ENCODE assay signal across 23 cellular contexts in the genomic region with DNA sequence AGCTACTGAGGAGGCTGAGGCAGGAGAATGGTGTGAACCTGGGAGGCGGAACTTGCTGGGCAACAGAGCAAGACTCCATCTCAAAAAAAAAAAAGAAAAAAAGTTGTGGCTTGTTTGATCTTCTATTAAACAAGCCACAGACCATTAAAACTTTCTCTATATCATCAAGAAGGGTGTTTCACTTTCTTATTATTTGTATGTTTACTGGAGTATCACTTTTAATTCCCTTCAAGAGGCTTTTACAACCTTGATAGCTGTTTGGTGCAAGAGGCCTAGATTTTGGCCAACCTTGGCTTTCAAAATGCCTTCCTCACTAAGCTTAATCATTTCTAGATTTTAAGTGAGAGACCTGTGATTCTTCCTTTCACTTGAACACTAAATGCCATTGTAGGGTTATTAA.
DNase-seq lines count a peak whose midpoint lies in the region; ATAC-seq and TF ChIP-seq lines count a peak whose summit lies in the region.
"Had no signal": no experiment of that assay in that cellular context is flagged by ENCODE, and none has a peak within 500 bp of the region (broad histone marks: within the 10 kb centered on the region; RNA-seq: fewer than 3 reads in every experiment).

No MANE protein-coding gene starts in this region.

- peaks cover 4% of the 10 kb centered on the region for H3K27me3 Mint-ChIP-seq in nephron progenitor cell (ENCODE audit: low read depth, poor library complexity)
- H3K27me3 Mint-ChIP-seq: B cell; CD4-positive, CD25-positive, alpha-beta regulatory T cell had no signal

- 0 out of 2 replicates have a peak overlapping the region, but pooled peaks have one; percentile 1 for H3K4me2 ChIP-seq in BLaER1
- H3K4me2 ChIP-seq: A549 had no signal

- peaks cover 38% of the 10 kb centered on the region for H3K4me1 ChIP-seq in BLaER1
- H3K4me1 ChIP-seq in right atrium auricular region, result no peaks in the 10 kb centered on the region
- H3K4me1 ChIP-seq: A549 had no signal

- H3K27me3 ChIP-seq in BLaER1, result no peaks in the 10 kb centered on the region
- H3K27me3 ChIP-seq in right atrium auricular region, result no peaks in the 10 kb centered on the region

- H3K4me3 ChIP-seq in BLaER1 (no peak overlapping the region), right atrium auricular region (no peak overlapping the region)
- H3K4me3 ChIP-seq: A549 had no signal

- H3K36me3 ChIP-seq in BLaER1 (no peaks in the 10 kb centered on the region), right atrium auricular region (no peaks in the 10 kb centered on the region)

- peak; percentile 71 for ATAC-seq in GM19463 (IDR thresholded peaks at IDR 0.05; ENCODE audit: unreplicated experiment)
- ATAC-seq in HG02678 (IDR thresholded peaks at IDR 0.05; ENCODE audit: unreplicated experiment), result peak; percentile 40
- no peak for ATAC-seq in GM21529 (IDR thresholded peaks at IDR 0.05; ENCODE audit: unreplicated experiment)
- ATAC-seq: A549 had no signal

- no peak overlapping the region for H3K27ac ChIP-seq in BLaER1
- H3K27ac ChIP-seq in right atrium auricular region, result no peak overlapping the region
- H3K27ac ChIP-seq: 22Rv1, A549 had no signal

- no peak overlapping the region for H3K4me3 Mint-ChIP-seq in nephron progenitor cell
- H3K4me3 Mint-ChIP-seq: B cell; CD14-positive monocyte; CD4-positive, alpha-beta memory T cell; CD4-positive, CD25-positive, alpha-beta regulatory T cell; CD8-positive, alpha-beta memory T cell had no signal

- no peaks in the 10 kb centered on the region for H3K4me1 Mint-ChIP-seq in nephron progenitor cell
- H3K4me1 Mint-ChIP-seq: B cell; CD14-positive monocyte; CD4-positive, alpha-beta memory T cell; CD4-positive, CD25-positive, alpha-beta regulatory T cell; CD8-positive, alpha-beta memory T cell had no signal

- no peaks in the 10 kb centered on the region for H4K20me1 ChIP-seq in BLaER1

- no peak overlapping the region for H3K9ac ChIP-seq in BLaER1

- H3K9me3 ChIP-seq in BLaER1 (peaks cover 3% of the 10 kb centered on the region; the same call in 1 of the 2 replicates), right atrium auricular region (no peaks in the 10 kb centered on the region)
- H3K9me3 ChIP-seq: A549 had no signal

- TF ChIP-seq CTCF in nephron progenitor cell (IDR thresholded peaks at IDR 0.05) (no peak), right atrium auricular region (IDR thresholded peaks at IDR 0.05) (no peak)

- H3K9me3 Mint-ChIP-seq in nephron progenitor cell, result peaks cover 10% of the 10 kb centered on the region

- no peak for DNase-seq in nephron progenitor cell
- DNase-seq in right atrium auricular region (ENCODE audit: low spot score), result no peak
- DNase-seq: AML-193; C1 segment of cervical spinal cord; CD4-positive, alpha-beta memory T cell; CD4-positive, CD25-positive, alpha-beta regulatory T cell; CD8-positive, alpha-beta memory T cell; COR-L47; DMS 273 treated with DMSO at 0.1 percent for 48 hours; DMS153; DMS53; DMS79; DND-41; EL; GDM1 had no signal

- no peak overlapping the region for H3K27ac Mint-ChIP-seq in nephron progenitor cell
- H3K27ac Mint-ChIP-seq: B cell; CD4-positive, alpha-beta memory T cell; CD4-positive, CD25-positive, alpha-beta regulatory T cell; CD8-positive, alpha-beta memory T cell had no signal

- H3K36me3 Mint-ChIP-seq in nephron progenitor cell (ENCODE audit: low read depth), result no peaks in the 10 kb centered on the region
- H3K36me3 Mint-ChIP-seq: CD14-positive monocyte; CD4-positive, alpha-beta memory T cell; CD4-positive, CD25-positive, alpha-beta regulatory T cell; CD8-positive, alpha-beta memory T cell had no signal
